ENCODE assay signal across 30 cellular contexts in the genomic region with DNA sequence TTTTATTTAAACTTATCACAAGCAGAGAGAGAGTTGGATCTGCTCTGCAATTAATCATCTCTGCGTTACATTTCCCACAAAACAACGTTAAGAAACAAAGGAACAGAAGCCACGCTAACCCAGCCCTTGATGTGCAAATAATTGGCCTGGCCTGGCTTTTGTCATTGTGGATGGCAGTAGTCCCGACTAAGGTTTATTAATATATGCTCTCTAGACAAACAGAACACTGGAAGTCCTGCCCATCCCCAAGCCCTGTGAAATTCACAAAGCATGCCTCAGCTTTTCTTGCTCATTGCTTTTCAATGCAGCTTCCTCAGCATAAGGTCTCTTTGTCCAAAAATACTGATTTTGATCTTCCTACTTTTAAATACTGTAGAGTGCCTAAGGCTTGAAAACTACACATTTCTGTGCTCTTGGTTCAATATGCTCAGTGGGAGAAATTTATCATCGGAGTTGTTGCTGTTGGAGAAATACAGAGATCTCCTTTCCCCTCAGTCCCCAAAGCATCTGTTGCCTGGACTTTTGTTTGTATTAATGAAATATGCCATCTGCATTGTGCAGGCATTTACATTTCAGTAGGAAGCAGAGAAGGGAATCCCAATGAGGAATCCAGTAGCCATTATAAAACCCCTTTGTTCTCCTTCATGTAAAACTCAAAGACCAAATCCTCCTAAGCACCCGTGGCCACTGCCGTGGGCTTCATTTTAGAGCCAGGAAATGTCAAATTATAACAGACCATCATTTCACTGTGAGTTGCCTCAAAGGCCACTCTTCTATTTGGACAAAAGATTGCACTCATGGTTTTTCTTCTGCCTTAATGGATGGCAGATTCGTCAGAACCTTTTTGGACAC.
DNase-seq lines count a peak whose midpoint lies in the region; ATAC-seq and TF ChIP-seq lines count a peak whose summit lies in the region.
"Had no signal": no experiment of that assay in that cellular context is flagged by ENCODE, and none has a peak within 500 bp of the region (broad histone marks: within the 10 kb centered on the region; RNA-seq: fewer than 3 reads in every experiment).

No MANE protein-coding gene starts in this region.

- H3K27ac ChIP-seq in GM23338 (ENCODE audit: low read depth): no peak overlapping the region
- H3K27ac ChIP-seq in neuronal stem cell (replicated peaks; ENCODE audit: low read length): no peak overlapping the region
- H3K27ac ChIP-seq in psoas muscle: no peak overlapping the region
- H3K27ac ChIP-seq: coronary artery, GM23248, parathyroid adenoma, right lobe of liver, upper lobe of right lung had no signal

- H2AK5ac ChIP-seq in neuronal stem cell (ENCODE audit: low read depth, low read length): no peak overlapping the region

- peaks cover 18% of the 10 kb centered on the region for H3K4me1 Mint-ChIP-seq in GM23338
- peaks cover 6% of the 10 kb centered on the region for H3K4me1 Mint-ChIP-seq in glutamatergic neuron (ENCODE audit: low read depth, unreplicated experiment)
- H3K4me1 Mint-ChIP-seq: activated naive CD4-positive, alpha-beta T cell treated with anti-CD3 and anti-CD28 coated beads, Interleukin-2, amount 50 U/mL, for 24 hours; activated T-helper 17 cell treated with anti-CD3 and anti-CD28 coated beads, Interleukin-2, amount 50 U/mL, for 72 hours; stimulated activated effector memory CD8-positive, alpha-beta T cell treated with anti-CD3 and anti-CD28 coated beads, Interleukin-12 subunit alpha, Interleukin-12 subunit beta, amount 100 ng/mL, for 72 hours had no signal

- no peak overlapping the region for H3K23ac ChIP-seq in neuronal stem cell (ENCODE audit: low read depth, low read length, poor library complexity)

- H3K36me3 Mint-ChIP-seq in GM23338 (ENCODE audit: low read depth) (peaks cover 3% of the 10 kb centered on the region; the same call in 2 of the 3 replicates), glutamatergic neuron (ENCODE audit: unreplicated experiment) (no peaks in the 10 kb centered on the region)
- H3K36me3 Mint-ChIP-seq: activated naive CD4-positive, alpha-beta T cell treated with anti-CD3 and anti-CD28 coated beads, Interleukin-2, amount 50 U/mL, for 24 hours; stimulated activated effector memory CD8-positive, alpha-beta T cell treated with anti-CD3 and anti-CD28 coated beads, Interleukin-12 subunit alpha, Interleukin-12 subunit beta, amount 100 ng/mL, for 72 hours had no signal

- ATAC-seq in GM23338 (peak; percentile 45; the same call in 2 of the 3 replicates), psoas muscle (no peak)
- ATAC-seq: activated CD8-positive, alpha-beta T cell treated with anti-CD3 and anti-CD28 coated beads for 36 hours; activated T-helper 17 cell treated with anti-CD3 and anti-CD28 coated beads, Interleukin-2, amount 50 U/mL, for 72 hours; effector memory CD8-positive, alpha-beta T cell; esophagus mucosa; right lobe of liver; stimulated activated effector memory CD8-positive, alpha-beta T cell treated with anti-CD3 and anti-CD28 coated beads, Interleukin-12 subunit alpha, Interleukin-12 subunit beta, amount 100 ng/mL, for 72 hours; upper lobe of right lung had no signal

- H3K4me1 ChIP-seq in GM23338 (ENCODE audit: insufficient read depth) (peaks cover 19% of the 10 kb centered on the region), neuronal stem cell (ENCODE audit: control insufficient read depth in 2 of 2, insufficient read depth in 1 of 2, low read depth in 1 of 2, low read length in 2 of 2) (peaks cover 5 to 8% of the 10 kb centered on the region in 2 donors), psoas muscle (no peaks in the 10 kb centered on the region)
- H3K4me1 ChIP-seq: parathyroid adenoma, right lobe of liver, upper lobe of right lung had no signal

- peaks cover 3% of the 10 kb centered on the region; the same call in 2 of the 3 replicates for H3K9me3 Mint-ChIP-seq in GM23338
- H3K9me3 Mint-ChIP-seq in glutamatergic neuron (ENCODE audit: unreplicated experiment): peaks cover 3% of the 10 kb centered on the region

- no peak overlapping the region for H2BK5ac ChIP-seq in neuronal stem cell (ENCODE audit: low read length)

- H3K27ac Mint-ChIP-seq in GM23338 (no peak overlapping the region), glutamatergic neuron (ENCODE audit: unreplicated experiment) (peak overlapping the region; percentile 46)
- H3K27ac Mint-ChIP-seq: activated CD8-positive, alpha-beta T cell treated with anti-CD3 and anti-CD28 coated beads for 36 hours; activated naive CD4-positive, alpha-beta T cell treated with anti-CD3 and anti-CD28 coated beads, Interleukin-2, amount 50 U/mL, for 24 hours; activated T-helper 17 cell treated with anti-CD3 and anti-CD28 coated beads, Interleukin-2, amount 50 U/mL, for 72 hours; effector memory CD8-positive, alpha-beta T cell; nephron; stimulated activated effector memory CD8-positive, alpha-beta T cell treated with anti-CD3 and anti-CD28 coated beads, Interleukin-12 subunit alpha, Interleukin-12 subunit beta, amount 100 ng/mL, for 72 hours had no signal

- H3K4me2 ChIP-seq in GM23338 (peak overlapping the region; percentile 45), neuronal stem cell (ENCODE audit: insufficient read depth, low read length, poor library complexity, severe bottlenecking) (no peak overlapping the region)

- no peaks in the 10 kb centered on the region for H3K27me3 Mint-ChIP-seq in GM23338 (ENCODE audit: insufficient read depth, low read depth, poor library complexity)
- no peaks in the 10 kb centered on the region for H3K27me3 Mint-ChIP-seq in glutamatergic neuron (ENCODE audit: unreplicated experiment)
- H3K27me3 Mint-ChIP-seq: activated CD8-positive, alpha-beta T cell treated with anti-CD3 and anti-CD28 coated beads for 36 hours; activated T-helper 17 cell treated with anti-CD3 and anti-CD28 coated beads, Interleukin-2, amount 50 U/mL, for 72 hours; effector memory CD8-positive, alpha-beta T cell had no signal

- H3K9ac ChIP-seq in neuronal stem cell (ENCODE audit: low read depth, low read length, poor library complexity): no peak overlapping the region
- H3K9ac ChIP-seq: GM23248, parathyroid adenoma had no signal

- H2BK15ac ChIP-seq in neuronal stem cell (ENCODE audit: low read length): no peak overlapping the region

- H2BK120ac ChIP-seq in neuronal stem cell (ENCODE audit: low read depth, low read length): no peak overlapping the region

- H3F3A ChIP-seq in GM23338 (replicated peaks; ENCODE audit: low read depth): no peaks in the 10 kb centered on the region

- H3K4me3 ChIP-seq in GM23338 (no peak overlapping the region), neuronal stem cell (ENCODE audit: low read length in 2 of 2) (no peak overlapping the region), psoas muscle (no peak overlapping the region)
- H3K4me3 ChIP-seq: coronary artery, GM23248, right lobe of liver, upper lobe of right lung had no signal

- H3K4me3 Mint-ChIP-seq in GM23338: no peak overlapping the region; the same call in 2 of the 3 replicates
- H3K4me3 Mint-ChIP-seq in glutamatergic neuron (ENCODE audit: unreplicated experiment): no peak overlapping the region
- H3K4me3 Mint-ChIP-seq: activated CD8-positive, alpha-beta T cell treated with anti-CD3 and anti-CD28 coated beads for 36 hours; activated naive CD4-positive, alpha-beta T cell treated with anti-CD3 and anti-CD28 coated beads, Interleukin-2, amount 50 U/mL, for 24 hours; activated T-helper 17 cell treated with anti-CD3 and anti-CD28 coated beads, Interleukin-2, amount 50 U/mL, for 72 hours; effector memory CD8-positive, alpha-beta T cell; nephron; stimulated activated effector memory CD8-positive, alpha-beta T cell treated with anti-CD3 and anti-CD28 coated beads, Interleukin-12 subunit alpha, Interleukin-12 subunit beta, amount 100 ng/mL, for 72 hours had no signal

- no peak for TF ChIP-seq CTCF in GM23338 (conservative IDR thresholded peaks at IDR 0.05; ENCODE audit: low read depth in 2 of 2)
- TF ChIP-seq CTCF in glutamatergic neuron (IDR thresholded peaks at IDR 0.05; ENCODE audit: partially characterized antibody, unreplicated experiment): no peak
- no peak for TF ChIP-seq CTCF in psoas muscle (IDR thresholded peaks at IDR 0.05)

- no peaks in the 10 kb centered on the region for H3K79me2 ChIP-seq in GM23338 (replicated peaks; ENCODE audit: insufficient read depth)
- H3K79me2 ChIP-seq: parathyroid adenoma had no signal

- no peaks in the 10 kb centered on the region for H3K79me1 ChIP-seq in neuronal stem cell (ENCODE audit: low read depth, low read length)

- H3K9me3 ChIP-seq in neuronal stem cell (replicated peaks in 1 of 2; ENCODE audit: control insufficient read depth in 2 of 2, insufficient read depth in 1 of 2, low read depth in 1 of 2, low read length in 2 of 2): peaks cover 0 to 2% of the 10 kb centered on the region in 2 donors
- H3K9me3 ChIP-seq in psoas muscle: no peaks in the 10 kb centered on the region
- H3K9me3 ChIP-seq: right lobe of liver, upper lobe of right lung had no signal

- H3K4ac ChIP-seq in neuronal stem cell (ENCODE audit: low read length): no peak overlapping the region

- no peak overlapping the region for H2BK12ac ChIP-seq in neuronal stem cell (ENCODE audit: low read length)

- H4K91ac ChIP-seq in neuronal stem cell (ENCODE audit: low read depth, low read length, poor library complexity): no peak overlapping the region

- WGBS in neuronal stem cell (ENCODE audit: extremely low coverage in 2 of 2, insufficient read length in 2 of 2, insufficient replicate concordance in 1 of 2), 2 donors: no CpG with 5 or more reads among the region's 8 CpGs
- WGBS in psoas muscle, 3 donors: 29 to 43% (median 35%) methylated on average over 8 of the region's 8 CpGs

- H3K27me3 ChIP-seq in GM23338 (ENCODE audit: insufficient read depth) (no peaks in the 10 kb centered on the region), neuronal stem cell (ENCODE audit: control insufficient read depth in 3 of 3, insufficient read depth in 3 of 3, low read depth in 1 of 3, low read length in 3 of 3) (no peaks in the 10 kb centered on the region), psoas muscle (ENCODE audit: insufficient read depth in 3 of 3, low read length in 2 of 3) (no peaks in the 10 kb centered on the region)
- H3K27me3 ChIP-seq: right lobe of liver, upper lobe of right lung had no signal

- in situ Hi-C loops in SK-MEL-5 (cut with HindIII; ENCODE audit: low pct_unique_long_range_greater_than_20kb, low sequenced_read_pairs): no loop called here

- H3K36me3 ChIP-seq in GM23338 (ENCODE audit: insufficient read depth) (no peaks in the 10 kb centered on the region), neuronal stem cell (replicated peaks in 1 of 2; ENCODE audit: control insufficient read depth in 2 of 2, insufficient read depth in 2 of 2, low read length in 2 of 2) (no peaks in the 10 kb centered on the region), psoas muscle (ENCODE audit: insufficient read depth in 1 of 2, low read depth in 1 of 2) (no peaks in the 10 kb centered on the region)
- H3K36me3 ChIP-seq: right lobe of liver, upper lobe of right lung had no signal

- intact Hi-C loops in psoas muscle (cut with DNase I): no loop called here

- H2AFZ ChIP-seq in GM23338 (no peak overlapping the region), neuronal stem cell (ENCODE audit: low read length) (peak overlapping the region; percentile 49)
- H2AFZ ChIP-seq: GM23248, parathyroid adenoma had no signal

- DNase-seq in GM23338 (ENCODE audit: low spot score) (peak; percentile 20), SK-MEL-5 (ENCODE audit: low read depth, low spot score) (peak; percentile 72), glutamatergic neuron (no peak), neuronal stem cell (ENCODE audit: low spot score) (no peak), GM19238 (ENCODE audit: insufficient read length, low spot score) (no peak), CD1c-positive myeloid dendritic cell (ENCODE audit: extremely low spot score) (no peak), psoas muscle (no peak)
- DNase-seq: activated CD4-positive, alpha-beta T cell treated with anti-CD3 and anti-CD28 coated beads for 1 hour; activated CD8-positive, alpha-beta T cell treated with anti-CD3 and anti-CD28 coated beads for 36 hours; C1 segment of cervical spinal cord; Calu3; effector memory CD8-positive, alpha-beta T cell; foreskin fibroblast; GM23248; IMR-90; NCI-H1048; NCI-H1694; NCI-H510A; NK-92 treated with Interleukin-12 subunit alpha and Interleukin-12 subunit beta, amount 100 ng/mL, for 24 hours; right lobe of liver; SIG-M5; stimulated activated CD4-positive, alpha-beta T cell treated with anti-CD3 and anti-CD28 coated beads, Interleukin-4, amount 100 ng/mL, for 24 hours; upper lobe of right lung had no signal

- H3K14ac ChIP-seq in neuronal stem cell (ENCODE audit: low read length): no peak overlapping the region

- no peak overlapping the region for H4K8ac ChIP-seq in neuronal stem cell (ENCODE audit: low read depth, low read length)

- no peaks in the 10 kb centered on the region for H4K20me1 ChIP-seq in GM23338 (replicated peaks; ENCODE audit: insufficient read depth)

- H3K18ac ChIP-seq in neuronal stem cell (ENCODE audit: low read length): no peak overlapping the region

- H3K9me2 ChIP-seq in GM23338 (ENCODE audit: insufficient read depth): peaks cover 9% of the 10 kb centered on the region; the same call in 1 of the 2 replicates

Comparison
In these comparisons a context has a peak if more than half of its experiments do, and no peak if none do; other contexts are left out.
1. DNase-seq: peak in GM23338 (single experiment) and SK-MEL-5 (single experiment); none in glutamatergic neuron (single experiment), neuronal stem cell (single experiment), GM19238 (single experiment), CD1c-positive myeloid dendritic cell (single experiment) and psoas muscle (0 of 2).